ENCODE assay signal across 10 cellular contexts in genomic region chr15:58568157-58568571, GRCh38.
DNase-seq lines count a peak whose midpoint lies in the region; ATAC-seq and TF ChIP-seq lines count a peak whose summit lies in the region.
"Had no signal": no experiment of that assay in that cellular context is flagged by ENCODE, and none has a peak within 500 bp of the region (broad histone marks: within the 10 kb centered on the region; RNA-seq: fewer than 3 reads in every experiment).

No MANE protein-coding gene starts in this region.

- H3K27me3 ChIP-seq in RWPE2 (ENCODE audit: insufficient read depth, poor library complexity, severe bottlenecking) (no peaks in the 10 kb centered on the region), esophagus muscularis mucosa (no peaks in the 10 kb centered on the region), suprapubic skin (no peaks in the 10 kb centered on the region)

- H3K4me3 Mint-ChIP-seq in activated T-cell treated with anti-CD3 and anti-CD28 coated beads, Interleukin-2, amount 50 U/mL, for 4 hours, result no peak overlapping the region
- H3K4me3 Mint-ChIP-seq in endothelial cell (ENCODE audit: unreplicated experiment), result no peak overlapping the region
- H3K4me3 Mint-ChIP-seq: naive B cell had no signal

- H3K27ac Mint-ChIP-seq in endothelial cell (ENCODE audit: unreplicated experiment), result no peak overlapping the region

- no peaks in the 10 kb centered on the region for H3K36me3 Mint-ChIP-seq in activated T-cell treated with anti-CD3 and anti-CD28 coated beads, Interleukin-2, amount 50 U/mL, for 4 hours (ENCODE audit: insufficient read depth)
- H3K36me3 Mint-ChIP-seq in endothelial cell (ENCODE audit: low read depth, unreplicated experiment), result no peaks in the 10 kb centered on the region
- H3K36me3 Mint-ChIP-seq: naive B cell had no signal

- no peak for DNase-seq in activated T-cell treated with anti-CD3 and anti-CD28 coated beads, Interleukin-2, amount 50 U/mL, for 4 hours
- no peak for DNase-seq in activated T-cell treated with anti-CD3 and anti-CD28 coated beads for 4 hours
- no peak for DNase-seq in RWPE2 (ENCODE audit: low spot score)
- peak; percentile 91 for DNase-seq in esophagus muscularis mucosa (ENCODE audit: extremely low spot score)
- DNase-seq in suprapubic skin (ENCODE audit: low spot score in 2 of 2), result no peak
- DNase-seq in endothelial cell (ENCODE audit: low spot score), result no peak
- DNase-seq in NCI-H510A (lab: John Stamatoyannopoulos, UW), result no peak
- DNase-seq: foreskin fibroblast, naive B cell had no signal

- H3K27ac ChIP-seq in RWPE2 (ENCODE audit: poor library complexity, severe bottlenecking) (no peak overlapping the region), esophagus muscularis mucosa (replicated peaks in 1 of 4) (no peak overlapping the region), suprapubic skin (peak overlapping the region; percentile 20)

- no peak for TF ChIP-seq EP300 in esophagus muscularis mucosa (IDR thresholded peaks at IDR 0.05)
- no peak for TF ChIP-seq EP300 in suprapubic skin (IDR thresholded peaks at IDR 0.05)

- intact Hi-C loops in esophagus muscularis mucosa (cut with DNase I), result no loop called here

- H3K4me3 ChIP-seq in RWPE2 (ENCODE audit: severe bottlenecking) (no peak overlapping the region), esophagus muscularis mucosa (no peak overlapping the region), suprapubic skin (no peak overlapping the region)

- no peaks in the 10 kb centered on the region for H3K27me3 Mint-ChIP-seq in activated T-cell treated with anti-CD3 and anti-CD28 coated beads, Interleukin-2, amount 50 U/mL, for 4 hours (ENCODE audit: low read depth)
- H3K27me3 Mint-ChIP-seq in endothelial cell (ENCODE audit: unreplicated experiment), result peaks cover 9% of the 10 kb centered on the region

- TF ChIP-seq CTCF in RWPE2 (IDR thresholded peaks at IDR 0.05; ENCODE audit: poor library complexity, severe bottlenecking), result no peak
- TF ChIP-seq CTCF in esophagus muscularis mucosa (IDR thresholded peaks at IDR 0.05), result no peak
- TF ChIP-seq CTCF in suprapubic skin (IDR thresholded peaks at IDR 0.05), result no peak
- TF ChIP-seq CTCF in endothelial cell (IDR thresholded peaks at IDR 0.05; ENCODE audit: unreplicated experiment), result no peak

- H3K4me1 Mint-ChIP-seq in activated T-cell treated with anti-CD3 and anti-CD28 coated beads, Interleukin-2, amount 50 U/mL, for 4 hours (ENCODE audit: low read depth), result peaks cover 10% of the 10 kb centered on the region
- no peaks in the 10 kb centered on the region for H3K4me1 Mint-ChIP-seq in endothelial cell (ENCODE audit: unreplicated experiment)

- no peaks in the 10 kb centered on the region for H3K9me3 Mint-ChIP-seq in activated T-cell treated with anti-CD3 and anti-CD28 coated beads, Interleukin-2, amount 50 U/mL, for 4 hours
- no peaks in the 10 kb centered on the region for H3K9me3 Mint-ChIP-seq in endothelial cell (ENCODE audit: unreplicated experiment)

- 49% methylated on average over 2 of the region's 2 CpGs for WGBS in esophagus muscularis mucosa
- 22% methylated on average over 2 of the region's 2 CpGs for WGBS in suprapubic skin

- peak; percentile 32 to 65 for ATAC-seq in activated T-cell treated with anti-CD3 and anti-CD28 coated beads, Interleukin-2, amount 50 U/mL, for 4 hours
- ATAC-seq in RWPE2 (ENCODE audit: low read depth) (peak; percentile 36; the same call in 2 of the 3 replicates), GM21360 (IDR thresholded peaks at IDR 0.05; ENCODE audit: unreplicated experiment) (no peak)

- H3K36me3 ChIP-seq in RWPE2 (ENCODE audit: low read depth), result no peaks in the 10 kb centered on the region
- no peaks in the 10 kb centered on the region for H3K36me3 ChIP-seq in esophagus muscularis mucosa
- no peaks in the 10 kb centered on the region for H3K36me3 ChIP-seq in suprapubic skin

- TF ChIP-seq POLR2A in esophagus muscularis mucosa (IDR thresholded peaks at IDR 0.05; ENCODE audit: low read depth) (no peak), suprapubic skin (IDR thresholded peaks at IDR 0.05) (no peak)

- H3K9me3 ChIP-seq in RWPE2 (ENCODE audit: severe bottlenecking), result no peaks in the 10 kb centered on the region
- no peaks in the 10 kb centered on the region for H3K9me3 ChIP-seq in esophagus muscularis mucosa
- no peaks in the 10 kb centered on the region for H3K9me3 ChIP-seq in suprapubic skin

- H3K4me1 ChIP-seq in RWPE2 (ENCODE audit: insufficient read depth, poor library complexity, severe bottlenecking) (no peaks in the 10 kb centered on the region), esophagus muscularis mucosa (no peaks in the 10 kb centered on the region), suprapubic skin (no peaks in the 10 kb centered on the region)
